Comparison of ENCODE assay signal across 23 cellular contexts in the genomic region with DNA sequence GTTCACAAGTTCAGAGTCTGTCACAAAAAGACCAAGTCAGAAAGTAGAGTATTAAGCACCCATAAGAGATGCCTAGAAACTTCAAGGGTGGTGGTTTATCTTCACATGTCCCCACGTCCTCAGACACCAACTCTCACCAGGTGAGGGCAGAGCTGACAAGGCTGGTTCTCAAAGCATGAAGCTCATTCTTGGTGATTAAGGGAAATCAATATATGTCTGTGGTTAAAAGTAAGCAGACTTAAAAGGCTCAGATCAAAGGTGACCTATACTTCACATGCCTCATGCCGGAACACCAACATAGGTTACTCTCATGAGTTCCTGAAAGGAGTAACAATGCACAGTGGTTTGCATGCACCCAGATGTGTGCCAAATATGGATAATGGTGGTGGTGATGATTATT. TPM values are rescaled to one million over a fixed set of nuclear protein-coding genes. Genes with fewer than 3 reads are reported as not detected.
DNase-seq lines count a peak whose midpoint lies in the region; ATAC-seq, FAIRE-seq and TF ChIP-seq lines count a peak whose summit lies in the region.
"Had no signal": no experiment of that assay in that cellular context is flagged by ENCODE, and none has a peak within 500 bp of the region (broad histone marks: within the 10 kb centered on the region; RNA-seq: fewer than 3 reads in every experiment).

No MANE protein-coding gene starts in this region.

- no peaks in the 10 kb centered on the region for H3K27me3 ChIP-seq in right atrium auricular region

- TF ChIP-seq POLR2A in GM12892 (IDR thresholded peaks at IDR 0.05; ENCODE audit: low read depth, low read length), result no peak

- CTCF ChIA-PET in activated naive CD4-positive, alpha-beta T cell treated with anti-CD3 and anti-CD28 coated beads, Interleukin-2, amount 10 ng/mL, durations not matched to agents 7 days and 5 days (lab: Charles Lee), result interaction anchor here (1.3 to 3.9 kb wide), 6 partner anchors 20 to 149 kb away, joined by 4 to 28 read pairs (median 6); no protein-coding TSS in a partner anchor

- H3K9me3 ChIP-seq in right atrium auricular region, result no peaks in the 10 kb centered on the region
- H3K9me3 ChIP-seq: spleen had no signal

- ATAC-seq in stimulated activated naive CD8-positive, alpha-beta T cell treated with anti-CD3 and anti-CD28 coated beads, Interleukin-15, amount 100 ng/mL, for 72 hours, result peak; percentile 81

- H3K4me1 ChIP-seq in right atrium auricular region, result no peaks in the 10 kb centered on the region
- H3K4me1 ChIP-seq: spleen had no signal

- no peak for TF ChIP-seq CTCF in right atrium auricular region (IDR thresholded peaks at IDR 0.05)

- H3K9me3 Mint-ChIP-seq in activated naive CD4-positive, alpha-beta T cell treated with anti-CD3 and anti-CD28 coated beads, Interleukin-2, amount 10 ng/mL, durations not matched to agents 7 days and 5 days, result no peaks in the 10 kb centered on the region
- H3K9me3 Mint-ChIP-seq in stimulated activated naive CD8-positive, alpha-beta T cell treated with anti-CD3 and anti-CD28 coated beads, Interleukin-15, amount 100 ng/mL, for 72 hours, result no peaks in the 10 kb centered on the region
- H3K9me3 Mint-ChIP-seq: central memory CD8-positive, alpha-beta T cell; memory B cell; nephron had no signal

- no peak for FAIRE-seq in GM12892 (lab: Jason Lieb, UNC)
- FAIRE-seq: G401.6 had no signal

- no peak overlapping the region for H3K4me3 ChIP-seq in right atrium auricular region
- H3K4me3 ChIP-seq: spleen had no signal

- H3K36me3 Mint-ChIP-seq in activated naive CD4-positive, alpha-beta T cell treated with anti-CD3 and anti-CD28 coated beads, Interleukin-2, amount 10 ng/mL, durations not matched to agents 7 days and 5 days, result no peaks in the 10 kb centered on the region
- H3K36me3 Mint-ChIP-seq: memory B cell had no signal

- H3K27me3 Mint-ChIP-seq in activated naive CD4-positive, alpha-beta T cell treated with anti-CD3 and anti-CD28 coated beads, Interleukin-2, amount 10 ng/mL, durations not matched to agents 7 days and 5 days, result peaks cover 19% of the 10 kb centered on the region
- peaks cover 41% of the 10 kb centered on the region for H3K27me3 Mint-ChIP-seq in stimulated activated naive CD8-positive, alpha-beta T cell treated with anti-CD3 and anti-CD28 coated beads, Interleukin-15, amount 100 ng/mL, for 72 hours

- in situ Hi-C loops in G401 (cut with HindIII; ENCODE audit: low sequenced_read_pairs), result no loop called here

- peaks cover 12% of the 10 kb centered on the region for H3K4me1 Mint-ChIP-seq in activated naive CD4-positive, alpha-beta T cell treated with anti-CD3 and anti-CD28 coated beads, Interleukin-2, amount 10 ng/mL, durations not matched to agents 7 days and 5 days
- H3K4me1 Mint-ChIP-seq in stimulated activated naive CD8-positive, alpha-beta T cell treated with anti-CD3 and anti-CD28 coated beads, Interleukin-15, amount 100 ng/mL, for 72 hours, result peaks cover 9% of the 10 kb centered on the region
- H3K4me1 Mint-ChIP-seq: central memory CD8-positive, alpha-beta T cell; memory B cell; nephron had no signal

- H3K36me3 ChIP-seq in right atrium auricular region, result no peaks in the 10 kb centered on the region
- H3K36me3 ChIP-seq: spleen had no signal

- H3K4me3 Mint-ChIP-seq in activated naive CD4-positive, alpha-beta T cell treated with anti-CD3 and anti-CD28 coated beads, Interleukin-2, amount 10 ng/mL, durations not matched to agents 7 days and 5 days, result no peak overlapping the region
- H3K4me3 Mint-ChIP-seq in stimulated activated naive CD8-positive, alpha-beta T cell treated with anti-CD3 and anti-CD28 coated beads, Interleukin-15, amount 100 ng/mL, for 72 hours, result no peak overlapping the region
- H3K4me3 Mint-ChIP-seq: central memory CD8-positive, alpha-beta T cell; memory B cell; nephron had no signal

- H3K27ac ChIP-seq in right atrium auricular region, result no peak overlapping the region
- H3K27ac ChIP-seq: HL-60, spleen had no signal

- H3K27ac Mint-ChIP-seq in activated naive CD4-positive, alpha-beta T cell treated with anti-CD3 and anti-CD28 coated beads, Interleukin-2, amount 10 ng/mL, durations not matched to agents 7 days and 5 days, result no peak overlapping the region
- H3K27ac Mint-ChIP-seq in stimulated activated naive CD8-positive, alpha-beta T cell treated with anti-CD3 and anti-CD28 coated beads, Interleukin-15, amount 100 ng/mL, for 72 hours, result no peak overlapping the region
- H3K27ac Mint-ChIP-seq: memory B cell, nephron, progenitor cell of endocrine pancreas had no signal

- peak; percentile 50 for DNase-seq in stimulated activated CD4-positive, alpha-beta T cell treated with anti-CD3 and anti-CD28 coated beads, Interleukin-15, amount 100 ng/mL, for 24 hours
- DNase-seq in stimulated activated CD4-positive, alpha-beta T cell treated with anti-CD3 and anti-CD28 coated beads, Interleukin-2, amount 100 ng/mL, for 48 hours, result no peak
- DNase-seq in HT-29 (ENCODE audit: low spot score) (peak; percentile 42), right atrium auricular region (ENCODE audit: low spot score) (no peak), GM12892 (ENCODE audit: insufficient read length) (no peak), G401 (ENCODE audit: low spot score) (no peak)
- DNase-seq in activated naive CD4-positive, alpha-beta T cell treated with anti-CD3 and anti-CD28 coated beads, Interleukin-2, amount 10 ng/mL, durations not matched to agents 7 days and 5 days, result peak; percentile 43
- DNase-seq in stimulated activated naive CD8-positive, alpha-beta T cell treated with anti-CD3 and anti-CD28 coated beads, Interleukin-15, amount 100 ng/mL, for 72 hours, result peak in 1 of 2 donors; percentile 12
- DNase-seq: activated CD8-positive, alpha-beta memory T cell treated with anti-CD3 and anti-CD28 coated beads, Interleukin-2, amount 50 U/mL, for 48 hours; effector CD8-positive, alpha-beta T cell; hippocampal formation; Karpas-422; spleen; substantia nigra; SW 1271 had no signal

RNA-seq across cellular contexts. Expression of a gene that starts 27.0 kb away (rescaled TPM):
- not detected in 2 replicates for total RNA-seq in HT-29 (2014; rRNA removed; shearing (Covaris generic))
- not detected for total RNA-seq in right atrium auricular region
- not detected for polyA plus RNA-seq in GM12892 (2012; ENCODE audit: missing spikeins)
- total RNA-seq in G401 (2014; rRNA removed; shearing (Covaris generic)), result not detected in 2 replicates
- total RNA-seq: kidney epithelial cell, progenitor cell of endocrine pancreas, spleen had no signal
- polyA plus RNA-seq: adipose tissue, spleen had no signal

RNA-seq across cellular contexts. Expression of a gene that starts 31.2 kb away (rescaled TPM):
- total RNA-seq in HT-29 (2014; rRNA removed; shearing (Covaris generic)), result not detected in 2 replicates
- total RNA-seq in right atrium auricular region, result not detected
- polyA plus RNA-seq in GM12892 (2012; ENCODE audit: missing spikeins), result not detected
- total RNA-seq in G401 (2014; rRNA removed; shearing (Covaris generic)), result not detected in 2 replicates
- total RNA-seq: kidney epithelial cell, progenitor cell of endocrine pancreas, spleen had no signal
- polyA plus RNA-seq: adipose tissue, spleen had no signal

Comparison
In these comparisons a context has a peak if more than half of its experiments do, and no peak if none do; other contexts are left out.
1. DNase-seq: peak in stimulated activated CD4-positive, alpha-beta T cell treated with anti-CD3 and anti-CD28 coated beads, Interleukin-15, amount 100 ng/mL, for 24 hours (single experiment), HT-29 (single experiment) and activated naive CD4-positive, alpha-beta T cell treated with anti-CD3 and anti-CD28 coated beads, Interleukin-2, amount 10 ng/mL, durations not matched to agents 7 days and 5 days (single experiment); none in stimulated activated CD4-positive, alpha-beta T cell treated with anti-CD3 and anti-CD28 coated beads, Interleukin-2, amount 100 ng/mL, for 48 hours (0 of 2), right atrium auricular region (single experiment), GM12892 (single experiment) and G401 (single experiment).